Comparison of ENCODE assay signal across 10 cellular contexts in the genomic region with DNA sequence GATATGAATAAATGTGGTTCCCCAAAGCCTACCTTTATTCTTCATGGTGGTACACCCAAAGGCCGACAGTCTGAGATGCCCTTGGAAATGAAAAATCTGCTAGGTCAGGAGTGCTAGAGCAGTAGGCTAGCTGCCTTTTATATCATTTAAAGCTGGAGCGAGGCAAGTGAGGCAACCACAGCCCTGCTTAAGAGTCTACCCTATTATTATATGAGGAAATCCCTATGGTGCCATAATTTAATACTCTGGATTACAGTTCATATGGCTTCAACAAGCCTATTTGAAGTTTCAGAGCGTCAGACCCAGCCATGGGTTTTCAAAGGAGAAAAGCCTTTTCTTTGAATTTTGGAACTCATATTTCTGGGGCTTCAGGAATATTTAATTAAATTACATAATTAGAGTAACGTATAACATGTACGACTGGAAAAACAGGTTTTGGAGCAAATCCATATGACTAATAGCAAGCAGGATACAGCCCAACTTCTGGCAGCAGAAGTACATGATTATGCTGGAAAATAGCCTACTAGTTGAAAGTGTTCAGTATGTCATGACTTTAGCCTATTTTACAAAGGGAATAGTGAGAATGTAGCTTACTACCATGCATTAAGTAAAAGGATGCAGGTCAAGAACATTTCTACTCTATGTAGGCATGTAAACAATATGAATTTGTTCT. TPM values are rescaled to one million over a fixed set of nuclear protein-coding genes. Genes with fewer than 3 reads are reported as not detected.
DNase-seq lines count a peak whose midpoint lies in the region; ATAC-seq, FAIRE-seq and TF ChIP-seq lines count a peak whose summit lies in the region.
"Had no signal": no experiment of that assay in that cellular context is flagged by ENCODE, and none has a peak within 500 bp of the region (broad histone marks: within the 10 kb centered on the region; RNA-seq: fewer than 3 reads in every experiment).

No MANE protein-coding gene starts in this region.

- no peak for DNase-seq in left cardiac atrium
- no peak for DNase-seq in Right ventricle myocardium inferior (ENCODE audit: missing footprints)
- DNase-seq in PC-3: peak; percentile 86
- DNase-seq in foreskin fibroblast: peak; percentile 64 to 85
- DNase-seq in urothelium cell line (ENCODE audit: low spot score): no peak
- no peak for DNase-seq in HK-2 (ENCODE audit: unreplicated experiment)
- DNase-seq in DMS79 treated with DMSO at 0.1 percent for 48 hours (lab: John Stamatoyannopoulos, UW): no peak
- DNase-seq: kidney glomerular epithelial cell had no signal

- no peaks in the 10 kb centered on the region for H3K9me3 ChIP-seq in PC-3 (ENCODE audit: low read length)

- CTCF ChIA-PET in PC-3 (lab: Charles Lee): no interaction called here

- peak; percentile 53 to 78 for ATAC-seq in left cardiac atrium
- ATAC-seq in Right ventricle myocardium inferior: no peak
- ATAC-seq in PC-3: peak; percentile 70
- no peak for ATAC-seq in HG03342 (IDR thresholded peaks at IDR 0.05; ENCODE audit: unreplicated experiment)
- ATAC-seq: HepG2 had no signal

- H3K4me2 ChIP-seq in PC-3 (ENCODE audit: low read length): peak overlapping the region; percentile 63

- peaks cover 8% of the 10 kb centered on the region for H3F3A ChIP-seq in PC-3 (ENCODE audit: low read length, unreplicated experiment)

- no peak overlapping the region for H2AFZ ChIP-seq in PC-3 (ENCODE audit: low read length)

- no peaks in the 10 kb centered on the region for H3K9me2 ChIP-seq in PC-3 (replicated peaks; ENCODE audit: low read length)

- no peaks in the 10 kb centered on the region for H4K20me1 ChIP-seq in PC-3 (ENCODE audit: low read length)

- H3K79me2 ChIP-seq in PC-3 (ENCODE audit: low read length): no peaks in the 10 kb centered on the region

- H3K27me3 ChIP-seq in PC-3 (ENCODE audit: low read length): no peaks in the 10 kb centered on the region

- peaks cover 37% of the 10 kb centered on the region for H3K4me1 ChIP-seq in PC-3 (ENCODE audit: insufficient read depth, low read length)

- intact Hi-C loops in left cardiac atrium (cut with DNase I) (no loop called here), Right ventricle myocardium inferior (cut with DNase I) (no loop called here), PC-3 (cut with micrococcal nuclease) (loop anchor here (10.0 kb wide), 1 partner anchor 423 kb away; a partner anchor contains a TSS)

- H3K36me3 ChIP-seq in PC-3 (ENCODE audit: low read depth, low read length): no peaks in the 10 kb centered on the region

- POLR2A ChIA-PET in PC-3 (lab: Charles Lee; ENCODE audit: unreplicated experiment): no interaction called here

- peak overlapping the region; percentile 38; the same call in 1 of the 2 replicates for H3K4me3 ChIP-seq in PC-3 (ENCODE audit: low read length)
- H3K4me3 ChIP-seq in foreskin fibroblast (ENCODE audit: low read depth in 1 of 2, low read length in 2 of 2): no peak overlapping the region

- TF ChIP-seq CTCF in PC-3 (conservative IDR thresholded peaks at IDR 0.05; ENCODE audit: low read depth, low read length): no peak
- TF ChIP-seq CTCF in foreskin fibroblast (IDR thresholded peaks at IDR 0.05; ENCODE audit: low read depth, low read length): no peak

- FAIRE-seq in urothelium cell line (lab: Jason Lieb, UNC): peak; percentile 27
- FAIRE-seq: HepG2 had no signal

- no TSS peak for BruUV-seq in PC-3 (replicated peaks; lab: Mats Ljungman, UMichigan)

- H3K27ac ChIP-seq in PC-3 (ENCODE audit: low read length): peak overlapping the region; percentile 87

- H3K9ac ChIP-seq in PC-3 (ENCODE audit: low read length): no peak overlapping the region; the same call in 1 of the 2 replicates

RNA-seq across cellular contexts. Expression of a gene that starts 18.0 kb away (rescaled TPM):
- 10 to 100 TPM; 42.1 to 60.6 TPM for total RNA-seq in left cardiac atrium
- 49.2 TPM for total RNA-seq in Right ventricle myocardium inferior
- 103 and 107 TPM in 2 replicates for total RNA-seq in PC-3 (2014; rRNA removed)

RNA-seq across cellular contexts. Expression of a gene that starts 35.9 kb away (rescaled TPM):
- total RNA-seq in left cardiac atrium (10 to 100 TPM; 16.7 to 24.7 TPM), Right ventricle myocardium inferior (22.2 TPM), PC-3 (2014; rRNA removed) (13.3 and 18.3 TPM in 2 replicates)

Comparison
In these comparisons a context has a peak if more than half of its experiments do, and no peak if none do; other contexts are left out.
1. ATAC-seq: peak in left cardiac atrium (2 of 2) and PC-3 (single experiment); none in Right ventricle myocardium inferior (single experiment) and HG03342 (single experiment).
2. DNase-seq: peak in PC-3 (single experiment) and foreskin fibroblast (2 of 2); none in left cardiac atrium (single experiment), Right ventricle myocardium inferior (single experiment), urothelium cell line (single experiment), HK-2 (single experiment) and DMS79 treated with DMSO at 0.1 percent for 48 hours (single experiment).